ENCODE assay signal across 1 cellular context in the genomic region with DNA sequence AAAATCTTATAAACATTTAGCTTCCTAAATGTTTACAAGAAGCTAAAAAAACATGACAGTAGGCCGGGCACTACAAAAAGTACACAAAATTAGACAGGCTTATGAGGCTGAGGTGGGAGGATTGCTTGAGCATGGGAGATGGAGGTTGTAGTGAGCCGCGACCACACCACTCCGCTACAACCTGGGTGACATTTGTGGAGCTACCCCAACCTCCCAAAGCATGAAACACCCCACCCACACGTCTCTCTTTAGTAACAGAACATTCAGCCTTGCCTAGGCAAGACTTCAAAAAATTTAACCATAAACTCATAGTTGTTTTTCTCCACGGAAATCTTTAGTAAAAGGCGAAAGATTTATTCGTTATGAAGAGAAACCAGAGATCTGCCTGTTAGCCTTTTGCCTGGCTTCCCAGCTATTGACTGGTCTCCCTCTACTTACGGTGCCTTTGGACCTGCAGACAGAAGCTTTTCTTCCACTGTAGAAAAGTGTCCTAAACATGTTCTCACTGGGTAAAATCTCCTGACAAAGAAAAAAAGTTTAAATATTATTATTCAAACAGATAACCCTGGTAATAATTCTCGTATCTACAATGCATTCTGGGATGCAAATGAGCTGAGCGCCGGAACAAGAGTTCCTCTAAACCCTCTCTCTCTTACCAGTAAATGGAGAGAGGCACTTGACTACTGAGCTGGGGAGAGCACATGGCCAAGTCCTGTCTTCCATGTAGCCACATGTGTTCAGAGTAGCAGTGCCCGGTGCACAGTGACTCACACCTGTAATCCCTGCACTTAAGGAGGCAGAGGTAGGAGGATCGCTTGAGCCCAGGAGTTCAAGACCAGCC.
TF ChIP-seq lines count a peak whose summit lies in the region.

No MANE protein-coding gene starts in this region.

TF ChIP-seq in IMR-90, 13 proteins besides CTCF, POLR2A, EP300 and RAD21 (continued from another document):
- TF ChIP-seq, protein P1, sequence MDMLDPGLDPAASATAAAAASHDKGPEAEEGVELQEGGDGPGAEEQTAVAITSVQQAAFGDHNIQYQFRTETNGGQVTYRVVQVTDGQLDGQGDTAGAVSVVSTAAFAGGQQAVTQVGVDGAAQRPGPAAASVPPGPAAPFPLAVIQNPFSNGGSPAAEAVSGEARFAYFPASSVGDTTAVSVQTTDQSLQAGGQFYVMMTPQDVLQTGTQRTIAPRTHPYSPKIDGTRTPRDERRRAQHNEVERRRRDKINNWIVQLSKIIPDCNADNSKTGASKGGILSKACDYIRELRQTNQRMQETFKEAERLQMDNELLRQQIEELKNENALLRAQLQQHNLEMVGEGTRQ (IDR thresholded peaks at IDR 0.05; ENCODE audit: low read depth, low read length): no peak
- no peak for TF ChIP-seq RFX5 (IDR thresholded peaks at IDR 0.05; ENCODE audit: low read depth, low read length)
- no peak for TF ChIP-seq MAZ (IDR thresholded peaks at IDR 0.05; ENCODE audit: borderline replicate concordance, low read depth, low read length)
- no peak for TF ChIP-seq MXI1 (IDR thresholded peaks at IDR 0.05; ENCODE audit: borderline replicate concordance, low read depth, low read length)
- no peak for TF ChIP-seq RCOR1 (IDR thresholded peaks at IDR 0.05; ENCODE audit: insufficient replicate concordance, low read length)
- no peak for TF ChIP-seq SMC3 (IDR thresholded peaks at IDR 0.05; ENCODE audit: low read depth, low read length)
- TF ChIP-seq CHD1 (IDR thresholded peaks at IDR 0.05; ENCODE audit: low read depth, low read length): no peak
